ENCODE assay signal across 4 cellular contexts in the genomic region with DNA sequence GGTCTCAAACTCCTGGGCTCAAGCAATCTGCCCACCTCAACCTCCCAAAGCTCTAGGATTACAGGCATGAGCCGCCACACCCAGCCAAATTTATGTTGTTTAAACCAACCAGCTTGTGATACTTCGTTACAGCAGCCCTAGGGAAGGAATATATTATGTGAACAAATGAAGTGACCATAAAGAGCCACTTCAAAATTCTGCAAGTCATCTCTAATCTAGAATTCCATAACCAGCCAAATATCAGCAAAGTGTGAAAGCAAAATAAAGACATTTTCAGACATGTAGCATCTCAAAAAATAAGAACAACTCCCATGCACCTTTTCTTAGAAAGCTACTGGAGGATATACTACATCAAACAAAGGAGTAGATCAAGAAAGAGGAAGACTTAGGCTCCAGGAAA.
TF ChIP-seq lines count a peak whose summit lies in the region.

No MANE protein-coding gene starts in this region.

TF ChIP-seq in HepG2, 621 proteins besides CTCF, POLR2A, EP300 and RAD21:
- TF ChIP-seq PAF1 (CRISPR knock-in tag; IDR thresholded peaks at IDR 0.05), result no peak
- TF ChIP-seq NFE2L2 (IDR thresholded peaks at IDR 0.05; ENCODE audit: low read length), result peak; percentile 57
- TF ChIP-seq, protein P1, sequence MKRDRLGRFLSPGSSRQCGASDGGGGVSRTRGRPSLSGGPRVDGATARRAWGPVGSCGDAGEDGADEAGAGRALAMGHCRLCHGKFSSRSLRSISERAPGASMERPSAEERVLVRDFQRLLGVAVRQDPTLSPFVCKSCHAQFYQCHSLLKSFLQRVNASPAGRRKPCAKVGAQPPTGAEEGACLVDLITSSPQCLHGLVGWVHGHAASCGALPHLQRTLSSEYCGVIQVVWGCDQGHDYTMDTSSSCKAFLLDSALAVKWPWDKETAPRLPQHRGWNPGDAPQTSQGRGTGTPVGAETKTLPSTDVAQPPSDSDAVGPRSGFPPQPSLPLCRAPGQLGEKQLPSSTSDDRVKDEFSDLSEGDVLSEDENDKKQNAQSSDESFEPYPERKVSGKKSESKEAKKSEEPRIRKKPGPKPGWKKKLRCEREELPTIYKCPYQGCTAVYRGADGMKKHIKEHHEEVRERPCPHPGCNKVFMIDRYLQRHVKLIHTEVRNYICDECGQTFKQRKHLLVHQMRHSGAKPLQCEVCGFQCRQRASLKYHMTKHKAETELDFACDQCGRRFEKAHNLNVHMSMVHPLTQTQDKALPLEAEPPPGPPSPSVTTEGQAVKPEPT (CRISPR knock-in tag; IDR thresholded peaks at IDR 0.05; ENCODE audit: low read depth), result no peak
- TF ChIP-seq ZMYM3 (CRISPR knock-in tag; IDR thresholded peaks at IDR 0.05), result no peak

TF ChIP-seq in A549, 52 proteins besides CTCF, POLR2A, EP300 and RAD21:
- TF ChIP-seq MAFK (IDR thresholded peaks at IDR 0.05; ENCODE audit: partially characterized antibody) (peak; percentile 37), HOXB5 (CRISPR knock-in tag; IDR thresholded peaks at IDR 0.05) (no peak), RCOR1 (IDR thresholded peaks at IDR 0.05; ENCODE audit: low read depth, low read length) (no peak), ESRRA (IDR thresholded peaks at IDR 0.05; ENCODE audit: borderline replicate concordance, low read length) (no peak), MAZ (IDR thresholded peaks at IDR 0.05; ENCODE audit: borderline replicate concordance, low read depth, low read length) (no peak), NFE2L2 (conservative IDR thresholded peaks at IDR 0.05; ENCODE audit: low read length) (peak; percentile 87), RARB (CRISPR knock-in tag; IDR thresholded peaks at IDR 0.05) (no peak), BHLHE40 (IDR thresholded peaks at IDR 0.05; ENCODE audit: low read depth, low read length) (no peak), MYC (IDR thresholded peaks at IDR 0.05; ENCODE audit: borderline replicate concordance, low read length) (no peak), FOSL2 (IDR thresholded peaks at IDR 0.05) (no peak), FOSL2 (CRISPR knock-in tag; IDR thresholded peaks at IDR 0.05) (no peak)
- TF ChIP-seq, protein P2, sequence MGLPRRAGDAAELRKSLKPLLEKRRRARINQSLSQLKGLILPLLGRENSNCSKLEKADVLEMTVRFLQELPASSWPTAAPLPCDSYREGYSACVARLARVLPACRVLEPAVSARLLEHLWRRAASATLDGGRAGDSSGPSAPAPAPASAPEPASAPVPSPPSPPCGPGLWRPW (IDR thresholded peaks at IDR 0.05), result no peak
- TF ChIP-seq, protein P3, sequence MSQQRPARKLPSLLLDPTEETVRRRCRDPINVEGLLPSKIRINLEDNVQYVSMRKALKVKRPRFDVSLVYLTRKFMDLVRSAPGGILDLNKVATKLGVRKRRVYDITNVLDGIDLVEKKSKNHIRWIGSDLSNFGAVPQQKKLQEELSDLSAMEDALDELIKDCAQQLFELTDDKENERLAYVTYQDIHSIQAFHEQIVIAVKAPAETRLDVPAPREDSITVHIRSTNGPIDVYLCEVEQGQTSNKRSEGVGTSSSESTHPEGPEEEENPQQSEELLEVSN (IDR thresholded peaks at IDR 0.05; ENCODE audit: borderline replicate concordance, low read depth), result no peak
TF ChIP-seq in A549: peak in this region for 2.

TF ChIP-seq in HEK293, 187 proteins besides CTCF, POLR2A, EP300 and RAD21:
- no peak for TF ChIP-seq ZNF837 (tag by site-specific recombination; IDR thresholded peaks at IDR 0.05)
- no peak for TF ChIP-seq YY2 (tag by site-specific recombination; IDR thresholded peaks at IDR 0.05)
- peak; percentile 28 for TF ChIP-seq SETDB1 (IDR thresholded peaks at IDR 0.05; ENCODE audit: insufficient read length, low read length)
- TF ChIP-seq ZNF664 (tag by site-specific recombination; IDR thresholded peaks at IDR 0.05), result no peak
- TF ChIP-seq ZNF311 (tag by site-specific recombination; IDR thresholded peaks at IDR 0.05; ENCODE audit: borderline replicate concordance), result no peak
- TF ChIP-seq ZNF549 (tag by site-specific recombination; IDR thresholded peaks at IDR 0.05), result no peak

TF ChIP-seq in IMR-90, 13 proteins besides CTCF, POLR2A, EP300 and RAD21:
- no peak for TF ChIP-seq MAFK (IDR thresholded peaks at IDR 0.05; ENCODE audit: low read depth, low read length)
- peak; percentile 35; the same call in 1 of the 2 replicates for TF ChIP-seq NFE2L2 (IDR thresholded peaks at IDR 0.05; ENCODE audit: low read depth, low read length)
